37 cellular contexts compared by ENCODE assay signal in genomic region chr5:150206780-150207115, GRCh38. TPM values are rescaled to one million over a fixed set of nuclear protein-coding genes. Genes with fewer than 3 reads are reported as not detected.
"Had no signal": no experiment of that assay in that cellular context is flagged by ENCODE, and none has a peak within 500 bp of the region (broad histone marks: within the 10 kb centered on the region; RNA-seq: fewer than 3 reads in every experiment).

No MANE protein-coding gene starts in this region.

- H3K27ac ChIP-seq: ascending aorta, cardiac muscle cell, VCaP had no signal

- H3K36me3 ChIP-seq: ascending aorta, cardiac muscle cell had no signal

- H3K9me3 Mint-ChIP-seq: activated B cell treated with CpG ODN at 0.5 μM for 24 hours; activated CD4-positive, alpha-beta memory T cell treated with anti-CD3 and anti-CD28 coated beads, Interleukin-2, amount 10 ng/mL, durations not matched to agents 7 days and 5 days; activated CD4-positive, alpha-beta T cell treated with anti-CD3 and anti-CD28 coated beads, Interleukin-2, amount 10 ng/mL, durations not matched to agents 24 days and 14 days; activated naive CD4-positive, alpha-beta T cell treated with anti-CD3 and anti-CD28 coated beads for 36 hours; activated naive CD4-positive, alpha-beta T cell treated with anti-CD3 and anti-CD28 coated beads, Interleukin-2, amount 50 U/mL, for 24 hours; activated naive CD8-positive, alpha-beta T cell treated with anti-CD3 and anti-CD28 coated beads, Interleukin-2, amount 10 ng/mL, durations not matched to agents 7 days and 5 days; activated naive CD8-positive, alpha-beta T cell treated with anti-CD3 and anti-CD28 coated beads, Interleukin-2, amount 50 U/mL, for 24 hours; activated T-cell treated with anti-CD3 and anti-CD28 coated beads, Interleukin-2, amount 50 U/mL, for 24 hours; brain; central memory CD8-positive, alpha-beta T cell; T-helper 1 cell treated with Interleukin-12 subunit alpha and Interleukin-12 subunit beta and Interleukin-4 antibody, amounts not matched to agents 30 μg/mL and 1 μg/mL, for 36 hours; T-helper 2 cell treated with Interferon-gamma antibody and Interleukin-4, amounts not matched to agents 5 μg/mL and 100 μg/mL, for 36 hours had no signal

- H3K4me3 ChIP-seq: ascending aorta, cardiac muscle cell had no signal

- H3K27ac Mint-ChIP-seq: activated B cell treated with CpG ODN at 0.5 μM for 24 hours; activated CD4-positive, alpha-beta memory T cell treated with anti-CD3 and anti-CD28 coated beads, Interleukin-2, amount 10 ng/mL, durations not matched to agents 7 days and 5 days; activated CD4-positive, alpha-beta T cell treated with anti-CD3 and anti-CD28 coated beads, Interleukin-2, amount 10 ng/mL, durations not matched to agents 24 days and 14 days; activated CD8-positive, alpha-beta memory T cell treated with anti-CD3 and anti-CD28 coated beads, Interleukin-2, amount 10 ng/mL, durations not matched to agents 7 days and 5 days; activated naive CD4-positive, alpha-beta T cell treated with anti-CD3 and anti-CD28 coated beads for 36 hours; activated naive CD4-positive, alpha-beta T cell treated with anti-CD3 and anti-CD28 coated beads, Interleukin-2, amount 50 U/mL, for 24 hours; activated naive CD8-positive, alpha-beta T cell; activated naive CD8-positive, alpha-beta T cell treated with anti-CD3 and anti-CD28 coated beads, Interleukin-2, amount 50 U/mL, for 24 hours; activated T-cell treated with anti-CD3 and anti-CD28 coated beads, Interleukin-2, amount 50 U/mL, for 24 hours; brain; T-helper 1 cell treated with Interleukin-12 subunit alpha and Interleukin-12 subunit beta and Interleukin-4 antibody, amounts not matched to agents 30 μg/mL and 1 μg/mL, for 36 hours; T-helper 2 cell treated with Interferon-gamma antibody and Interleukin-4, amounts not matched to agents 5 μg/mL and 100 μg/mL, for 36 hours had no signal

- H3K36me3 Mint-ChIP-seq: activated CD8-positive, alpha-beta memory T cell treated with anti-CD3 and anti-CD28 coated beads, Interleukin-2, amount 10 ng/mL, durations not matched to agents 7 days and 5 days; activated naive CD4-positive, alpha-beta T cell treated with anti-CD3 and anti-CD28 coated beads, Interleukin-2, amount 50 U/mL, for 24 hours; activated naive CD8-positive, alpha-beta T cell; activated naive CD8-positive, alpha-beta T cell treated with anti-CD3 and anti-CD28 coated beads, Interleukin-2, amount 10 ng/mL, durations not matched to agents 7 days and 5 days; brain had no signal

- H3K9me3 ChIP-seq: ascending aorta had no signal

- H3K4me1 ChIP-seq: ascending aorta had no signal

- H3K4me3 Mint-ChIP-seq: activated B cell treated with CpG ODN at 0.5 μM for 24 hours; activated CD4-positive, alpha-beta memory T cell treated with anti-CD3 and anti-CD28 coated beads, Interleukin-2, amount 10 ng/mL, durations not matched to agents 7 days and 5 days; activated CD4-positive, alpha-beta T cell treated with anti-CD3 and anti-CD28 coated beads, Interleukin-2, amount 10 ng/mL, durations not matched to agents 24 days and 14 days; activated CD8-positive, alpha-beta memory T cell treated with anti-CD3 and anti-CD28 coated beads, Interleukin-2, amount 10 ng/mL, durations not matched to agents 7 days and 5 days; activated CD8-positive, alpha-beta T cell treated with anti-CD3 and anti-CD28 coated beads, Interleukin-2, amount 10 ng/mL, durations not matched to agents 7 days and 5 days; activated naive CD4-positive, alpha-beta T cell treated with anti-CD3 and anti-CD28 coated beads for 36 hours; activated naive CD4-positive, alpha-beta T cell treated with anti-CD3 and anti-CD28 coated beads, Interleukin-2, amount 50 U/mL, for 24 hours; activated naive CD8-positive, alpha-beta T cell; activated naive CD8-positive, alpha-beta T cell treated with anti-CD3 and anti-CD28 coated beads, Interleukin-2, amount 50 U/mL, for 24 hours; activated T-cell treated with anti-CD3 and anti-CD28 coated beads, Interleukin-2, amount 50 U/mL, for 24 hours; brain; central memory CD8-positive, alpha-beta T cell; T-helper 1 cell treated with Interleukin-12 subunit alpha and Interleukin-12 subunit beta and Interleukin-4 antibody, amounts not matched to agents 30 μg/mL and 1 μg/mL, for 36 hours; T-helper 2 cell treated with Interferon-gamma antibody and Interleukin-4, amounts not matched to agents 5 μg/mL and 100 μg/mL, for 36 hours had no signal

- ATAC-seq: activated naive CD8-positive, alpha-beta T cell treated with anti-CD3 and anti-CD28 coated beads, Interleukin-2, amount 50 U/mL, for 24 hours had no signal

- H3K27me3 Mint-ChIP-seq: activated naive CD8-positive, alpha-beta T cell; brain had no signal

- DNase-seq: activated B cell treated with CpG ODN at 0.5 μM for 24 hours; activated CD4-positive, alpha-beta memory T cell treated with anti-CD3 and anti-CD28 coated beads, Interleukin-2, amount 10 ng/mL, durations not matched to agents 7 days and 5 days; activated CD4-positive, alpha-beta T cell treated with anti-CD3 and anti-CD28 coated beads for 4 hours; activated CD4-positive, alpha-beta T cell treated with anti-CD3 and anti-CD28 coated beads, Interleukin-2, amount 10 ng/mL, durations not matched to agents 24 days and 14 days; activated CD4-positive, alpha-beta T cell treated with anti-CD3 and anti-CD28 coated beads, Interleukin-2, amount 50 U/mL, for 1 hour; activated CD4-positive, alpha-beta T cell treated with anti-CD3 and anti-CD28 coated beads, Interleukin-2, amount 50 U/mL, for 4 hours; activated CD4-positive, CD25-positive, alpha-beta regulatory T cell treated with anti-CD3 and anti-CD28 coated beads, Interleukin-2, amount 50 U/mL, for 72 hours; activated CD8-positive, alpha-beta memory T cell treated with anti-CD3 and anti-CD28 coated beads for 24 hours; activated CD8-positive, alpha-beta memory T cell treated with anti-CD3 and anti-CD28 coated beads, Interleukin-2, amount 50 U/mL, for 48 hours; activated effector memory CD4-positive, alpha-beta T cell treated with anti-CD3 and anti-CD28 coated beads, Interleukin-2, amount 50 U/mL, for 16 hours; activated gamma-delta T cell treated with Interleukin-2 at 50 U/mL for 16 hours; activated naive CD4-positive, alpha-beta T cell; activated naive CD4-positive, alpha-beta T cell treated with anti-CD3 and anti-CD28 coated beads for 36 hours; activated naive CD8-positive, alpha-beta T cell treated with anti-CD3 and anti-CD28 coated beads, Interleukin-2, amount 10 ng/mL, durations not matched to agents 7 days and 5 days; activated naive CD8-positive, alpha-beta T cell treated with anti-CD3 and anti-CD28 coated beads, Interleukin-2, amount 50 U/mL, for 24 hours; activated T-cell treated with anti-CD3 and anti-CD28 coated beads, Interleukin-2, amount 50 U/mL, for 24 hours; activated T-cell treated with anti-CD3 and anti-CD28 coated beads, Interleukin-2, amount 50 U/mL, for 48 hours; amygdala; anterior cingulate cortex; caudate nucleus; cerebellar nuclear complex; T-helper 1 cell; T-helper 9 cell had no signal

- H3K27me3 ChIP-seq: ascending aorta had no signal

RNA-seq across cellular contexts. Expression of gene SLC6A7, which starts 16.9 kb away (rescaled TPM):
- total RNA-seq: activated B cell treated with CpG ODN at 0.5 μM for 24 hours; activated CD4-positive, alpha-beta memory T cell treated with anti-CD3 and anti-CD28 coated beads, Interleukin-2, amount 10 ng/mL, durations not matched to agents 7 days and 5 days; activated CD4-positive, alpha-beta T cell treated with anti-CD3 and anti-CD28 coated beads, Interleukin-2, amount 10 ng/mL, durations not matched to agents 24 days and 14 days; activated CD8-positive, alpha-beta memory T cell treated with anti-CD3 and anti-CD28 coated beads, Interleukin-2, amount 10 ng/mL, durations not matched to agents 7 days and 5 days; activated CD8-positive, alpha-beta T cell treated with anti-CD3 and anti-CD28 coated beads, Interleukin-2, amount 10 ng/mL, durations not matched to agents 7 days and 5 days; activated naive CD4-positive, alpha-beta T cell treated with anti-CD3 and anti-CD28 coated beads for 36 hours; activated naive CD8-positive, alpha-beta T cell treated with anti-CD3 and anti-CD28 coated beads, Interleukin-2, amount 10 ng/mL, durations not matched to agents 7 days and 5 days; ascending aorta; bronchial epithelial cell; cardiac muscle cell; chondrocyte had no signal
- polyA plus RNA-seq: adipose tissue, cardiac muscle cell had no signal

RNA-seq across cellular contexts. Expression of gene CDX1, which starts 40.2 kb away (rescaled TPM):
- total RNA-seq: activated B cell treated with CpG ODN at 0.5 μM for 24 hours; activated CD4-positive, alpha-beta memory T cell treated with anti-CD3 and anti-CD28 coated beads, Interleukin-2, amount 10 ng/mL, durations not matched to agents 7 days and 5 days; activated CD4-positive, alpha-beta T cell treated with anti-CD3 and anti-CD28 coated beads, Interleukin-2, amount 10 ng/mL, durations not matched to agents 24 days and 14 days; activated CD8-positive, alpha-beta memory T cell treated with anti-CD3 and anti-CD28 coated beads, Interleukin-2, amount 10 ng/mL, durations not matched to agents 7 days and 5 days; activated CD8-positive, alpha-beta T cell treated with anti-CD3 and anti-CD28 coated beads, Interleukin-2, amount 10 ng/mL, durations not matched to agents 7 days and 5 days; activated naive CD4-positive, alpha-beta T cell treated with anti-CD3 and anti-CD28 coated beads for 36 hours; activated naive CD8-positive, alpha-beta T cell treated with anti-CD3 and anti-CD28 coated beads, Interleukin-2, amount 10 ng/mL, durations not matched to agents 7 days and 5 days; ascending aorta; bronchial epithelial cell; cardiac muscle cell had no signal
